8 cellular contexts compared by ENCODE assay signal in genomic region chr3:38345879-38346583, GRCh38. TPM values are rescaled to one million over a fixed set of nuclear protein-coding genes. Genes with fewer than 3 reads are reported as not detected.
DNase-seq lines count a peak whose midpoint lies in the region; ATAC-seq, FAIRE-seq and TF ChIP-seq lines count a peak whose summit lies in the region.

No MANE protein-coding gene starts in this region.

- POLR2A ChIA-PET in endothelial cell of umbilical vein (lab: Charles Lee): no interaction called here

- no TSS peak for BruUV-seq in endothelial cell of umbilical vein (replicated peaks; lab: Mats Ljungman, UMichigan)

- H3K36me3 ChIP-seq in Loucy (ENCODE audit: insufficient read depth, low read length) (no peaks in the 10 kb centered on the region), endothelial cell of umbilical vein (ENCODE audit: control insufficient read depth in 2 of 2, extremely low read depth in 1 of 2, insufficient read depth in 2 of 2, low read length in 2 of 2) (no peaks in the 10 kb centered on the region), psoas muscle (ENCODE audit: insufficient read depth in 1 of 2, low read depth in 1 of 2) (no peaks in the 10 kb centered on the region)

- no peaks in the 10 kb centered on the region for H3F3A ChIP-seq in Loucy (ENCODE audit: low read depth)

- CTCF ChIA-PET in endothelial cell of umbilical vein (lab: Charles Lee): interaction anchor here (0.7 to 4.3 kb wide), 42 partner anchors 8 to 654 kb away, joined by 3 to 91 read pairs (median 6); partner anchors contain the start of genes ACAA1, ACVR2B, EXOG and OXSR1

- peak overlapping the region; percentile 95 for H2AFZ ChIP-seq in Loucy (ENCODE audit: low read length)
- H2AFZ ChIP-seq in endothelial cell of umbilical vein (ENCODE audit: low read depth, low read length): peak overlapping the region; percentile 58

- no peak for TF ChIP-seq CTCF in Loucy (conservative IDR thresholded peaks at IDR 0.05; ENCODE audit: low read length)
- no peak for TF ChIP-seq CTCF in endothelial cell of umbilical vein (IDR thresholded peaks at IDR 0.05; ENCODE audit: extremely low read depth in 1 of 2, insufficient read depth in 1 of 2, low read depth in 1 of 2, low read length in 2 of 2)
- TF ChIP-seq CTCF in psoas muscle (IDR thresholded peaks at IDR 0.05): no peak
- TF ChIP-seq CTCF in foreskin fibroblast (IDR thresholded peaks at IDR 0.05; ENCODE audit: low read depth, low read length): no peak

- DNase-seq in endothelial cell of umbilical vein (ENCODE audit: low read depth, low spot score): no peak
- no peak for DNase-seq in psoas muscle
- no peak for DNase-seq in midbrain (lab: John Stamatoyannopoulos, UW)
- no peak for DNase-seq in foreskin fibroblast
- DNase-seq in DMS 273 (lab: John Stamatoyannopoulos, UW; ENCODE audit: unreplicated experiment): no peak
- DNase-seq in G401 (ENCODE audit: low spot score): no peak

- no peaks in the 10 kb centered on the region for H3K27me3 ChIP-seq in Loucy (ENCODE audit: insufficient read depth, low read length, poor library complexity, severe bottlenecking)
- no peaks in the 10 kb centered on the region for H3K27me3 ChIP-seq in endothelial cell of umbilical vein (ENCODE audit: control insufficient read depth in 2 of 2, insufficient read depth in 2 of 2, low read length in 2 of 2)
- no peaks in the 10 kb centered on the region for H3K27me3 ChIP-seq in psoas muscle (ENCODE audit: insufficient read depth in 3 of 3, low read length in 2 of 3)

- dilution Hi-C loops in endothelial cell of umbilical vein (cut with MboI; ENCODE audit: extremely low pct_ligation_motif_present, low sequenced_read_pairs): no loop called here

- intact Hi-C loops in endothelial cell of umbilical vein (cut with micrococcal nuclease) (loop anchor here (1.0 to 10.0 kb wide), 8 partner anchors 109 to 499 kb away; partner anchors contain the start of genes ACAA1, EXOG and OXSR1), psoas muscle (cut with DNase I) (loop anchor here (2.0 to 5.0 kb wide), 2 partner anchors 116 to 133 kb away; no protein-coding TSS in a partner anchor)

- WGBS in psoas muscle, 3 donors: 47 to 50% (median 50%) methylated on average over 9 of the region's 9 CpGs

- H3K9me2 ChIP-seq in Loucy (replicated peaks; ENCODE audit: low read depth, low read length): no peaks in the 10 kb centered on the region

- no peaks in the 10 kb centered on the region for H4K20me1 ChIP-seq in Loucy (ENCODE audit: insufficient read depth, low read length, poor library complexity, severe bottlenecking)
- no peaks in the 10 kb centered on the region for H4K20me1 ChIP-seq in endothelial cell of umbilical vein (replicated peaks; ENCODE audit: control insufficient read depth, extremely low read depth, insufficient read depth, low read length)

- H3K79me2 ChIP-seq in Loucy (ENCODE audit: insufficient read depth, low read length): peaks cover 27% of the 10 kb centered on the region
- no peaks in the 10 kb centered on the region for H3K79me2 ChIP-seq in endothelial cell of umbilical vein (ENCODE audit: control insufficient read depth, insufficient read depth, low read length)

- H3K9ac ChIP-seq in Loucy (ENCODE audit: low read depth, low read length, poor library complexity, severe bottlenecking): peak overlapping the region; percentile 77
- no peak overlapping the region for H3K9ac ChIP-seq in endothelial cell of umbilical vein (replicated peaks; ENCODE audit: extremely low read depth, insufficient read depth, low read length)

- H3K4me3 ChIP-seq in Loucy (ENCODE audit: low read length, poor library complexity, severe bottlenecking): peak overlapping the region; percentile 93
- H3K4me3 ChIP-seq in endothelial cell of umbilical vein (replicated peaks in 1 of 3; ENCODE audit: insufficient read depth in 1 of 3, low read depth in 1 of 3, low read length in 3 of 3): no peak overlapping the region
- H3K4me3 ChIP-seq in psoas muscle: peak overlapping the region; percentile 88
- H3K4me3 ChIP-seq in foreskin fibroblast (ENCODE audit: low read depth in 1 of 2, low read length in 2 of 2): no peak overlapping the region

- no peak for TF ChIP-seq POLR2A in endothelial cell of umbilical vein (IDR thresholded peaks at IDR 0.05; ENCODE audit: low read depth, low read length)

- no peak for FAIRE-seq in endothelial cell of umbilical vein (lab: Jason Lieb, UNC)

- H3K9me1 ChIP-seq in endothelial cell of umbilical vein (replicated peaks; ENCODE audit: control insufficient read depth, extremely low read depth, insufficient read depth, low read length): no peaks in the 10 kb centered on the region

- H3K9me3 ChIP-seq in Loucy (ENCODE audit: insufficient read depth, low read depth, low read length) (no peaks in the 10 kb centered on the region), endothelial cell of umbilical vein (replicated peaks; ENCODE audit: control insufficient read depth, insufficient read depth, low read length) (no peaks in the 10 kb centered on the region), psoas muscle (no peaks in the 10 kb centered on the region)

- H3K4me2 ChIP-seq in Loucy (ENCODE audit: low read depth, low read length, poor library complexity, severe bottlenecking) (peak overlapping the region; percentile 79), endothelial cell of umbilical vein (ENCODE audit: insufficient read depth, low read length) (no peak overlapping the region)

- in situ Hi-C loops in G401 (cut with HindIII; ENCODE audit: low sequenced_read_pairs): no loop called here

- ATAC-seq in GM21526 (IDR thresholded peaks at IDR 0.05; ENCODE audit: low FRiP score, unreplicated experiment): peak; percentile 24
- ATAC-seq in psoas muscle: peak; percentile 24 to 58 (median 50)

- H3K27ac ChIP-seq in endothelial cell of umbilical vein (ENCODE audit: insufficient read depth, low read depth, low read length) (no peak overlapping the region), psoas muscle (no peak overlapping the region)

- H3K4me1 ChIP-seq in Loucy (ENCODE audit: insufficient read depth, low read length, poor library complexity, severe bottlenecking): peaks cover 30% of the 10 kb centered on the region
- no peaks in the 10 kb centered on the region for H3K4me1 ChIP-seq in endothelial cell of umbilical vein (ENCODE audit: control insufficient read depth, extremely low read depth, insufficient read depth, low read length)
- H3K4me1 ChIP-seq in psoas muscle: peaks cover 5% of the 10 kb centered on the region

TF ChIP-seq in endothelial cell of umbilical vein, 7 proteins besides CTCF, POLR2A, EP300 and RAD21:
- TF ChIP-seq EZH2 (IDR thresholded peaks at IDR 0.05; ENCODE audit: borderline replicate concordance, low read depth, low read length, severe bottlenecking): no peak
- no peak for TF ChIP-seq FOS (IDR thresholded peaks at IDR 0.05; ENCODE audit: borderline replicate concordance, insufficient read depth, low read length)
- no peak for TF ChIP-seq GATA2 (IDR thresholded peaks at IDR 0.05; ENCODE audit: insufficient read depth, insufficient read length, low read depth, low read length)
- TF ChIP-seq MAX (IDR thresholded peaks at IDR 0.05; ENCODE audit: insufficient read depth, insufficient read length): no peak
- no peak for TF ChIP-seq POLR2AphosphoS5 (IDR thresholded peaks at IDR 0.05; ENCODE audit: insufficient read depth, low read depth, low read length)
- no peak for TF ChIP-seq MYC (IDR thresholded peaks at IDR 0.05; ENCODE audit: low read depth, low read length)

RNA-seq across cellular contexts. Expression of gene XYLB, which starts 0.6 kb away (rescaled TPM):
- 4.3 and 6.1 TPM in 2 replicates for total RNA-seq in endothelial cell of umbilical vein
- 3.7 TPM in 2 replicates for polyA plus RNA-seq in endothelial cell of umbilical vein
- polyA plus RNA-seq in endothelial cell of umbilical vein (2011; cell fraction: cytosol; rRNA removed): 2.4 and 3.4 TPM in 2 replicates
- 10.5 and 11.3 TPM in 2 replicates for polyA plus RNA-seq in endothelial cell of umbilical vein (2011; cell fraction: nucleus; rRNA removed)
- polyA plus RNA-seq in endothelial cell of umbilical vein (2012): 2.9 and 3.9 TPM in 2 replicates
- polyA minus RNA-seq in endothelial cell of umbilical vein: 16.6 and 19.4 TPM in 2 replicates
- polyA minus RNA-seq in endothelial cell of umbilical vein (2011; cell fraction: cytosol; rRNA and poly(A)+ RNA removed): 10.0 TPM
- polyA minus RNA-seq in endothelial cell of umbilical vein (2011; cell fraction: nucleus; rRNA and poly(A)+ RNA removed): 9.3 and 15.0 TPM in 2 replicates
- 1 to 10 TPM in 3 of 4 donors, under 1 TPM in 1; 0.78 to 1.3 (median 1.3) TPM for total RNA-seq in psoas muscle
- polyA plus RNA-seq in psoas muscle: under 1 TPM; 0.11 to 0.42 (median 0.34) TPM
- 3.1 and 3.4 TPM in 2 replicates for total RNA-seq in G401 (2014; rRNA removed; shearing (Covaris generic))

Comparison
In these comparisons a context has a peak if more than half of its experiments do, and no peak if none do; other contexts are left out.
1. H3K4me3 ChIP-seq: peak in Loucy (single experiment) and psoas muscle (single experiment); none in endothelial cell of umbilical vein (0 of 3) and foreskin fibroblast (0 of 2).